1 cellular context compared by ENCODE assay signal in genomic region chr18:6377473-6377872, GRCh38. TPM values are rescaled to one million over a fixed set of nuclear protein-coding genes. Genes with fewer than 3 reads are reported as not detected.
"Had no signal": no experiment of that assay in that cellular context is flagged by ENCODE, and none has a peak within 500 bp of the region (broad histone marks: within the 10 kb centered on the region; RNA-seq: fewer than 3 reads in every experiment).

No MANE protein-coding gene starts in this region.

RNA-seq across cellular contexts. Expression of gene L3MBTL4, which starts 37.2 kb away (rescaled TPM):
- total RNA-seq: ascending aorta had no signal
